Comparison of ENCODE assay signal across 25 cellular contexts in the genomic region with DNA sequence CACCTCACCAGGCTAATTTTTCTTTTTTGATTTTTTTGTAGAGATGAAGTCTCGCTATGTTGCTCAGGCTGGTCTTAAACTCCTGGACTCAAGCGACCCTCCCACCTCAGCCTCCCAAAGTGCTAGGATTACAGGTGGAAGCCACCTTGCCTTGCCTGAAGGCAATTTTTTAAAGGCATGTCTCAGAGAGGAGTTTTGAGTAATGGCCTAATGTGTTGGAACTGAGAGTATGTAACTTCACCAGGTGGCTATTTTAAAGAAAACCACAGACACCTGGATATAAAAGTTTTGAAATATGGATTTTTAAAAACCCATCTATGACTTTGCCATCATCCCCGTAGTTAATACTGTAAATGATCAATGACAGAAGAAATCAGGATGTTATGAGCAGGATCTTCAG.
"Had no signal": no experiment of that assay in that cellular context is flagged by ENCODE, and none has a peak within 500 bp of the region (broad histone marks: within the 10 kb centered on the region; RNA-seq: fewer than 3 reads in every experiment).

No MANE protein-coding gene starts in this region.

- FAIRE-seq: RCC 7860 had no signal

- H3K9me3 ChIP-seq: SJSA1, SK-N-SH had no signal

- H3K9me2 ChIP-seq: SK-N-SH had no signal

- ATAC-seq: Panc1, T-cell had no signal

- H2AFZ ChIP-seq: PC-9 had no signal

- H3K9ac ChIP-seq: SK-N-SH had no signal

- H3K27me3 ChIP-seq: SJSA1 had no signal

- H3K4me2 ChIP-seq: PC-9, SK-N-SH had no signal

- DNase-seq: Karpas-422, NCI-H1048, NCI-H1092 treated with DMSO at 0.1 percent for 48 hours, NCI-H1105 treated with DMSO at 0.1 percent for 48 hours, NCI-H1417, NCI-H1436, NCI-H146, NCI-H187, NCI-H1930, NCI-H2029 treated with DMSO at 0.1 percent for 48 hours, NCI-H2081 treated with DMSO at 0.1 percent for 48 hours, NCI-H2107, NCI-H2171, NCI-H226, NCI-H510A, NCI-H526, NCI-H748 treated with DMSO at 0.1 percent for 48 hours, PC-9, Right ventricle myocardium superior, SHP77 treated with DMSO at 0.1 percent for 48 hours, SK-N-SH, T-cell had no signal

- H3K36me3 ChIP-seq: SJSA1 had no signal

- H3K27ac ChIP-seq: PC-9, SJSA1 had no signal

- H3K4me3 ChIP-seq: PC-9, SJSA1 had no signal
